ENCODE assay signal across 15 cellular contexts in the genomic region with DNA sequence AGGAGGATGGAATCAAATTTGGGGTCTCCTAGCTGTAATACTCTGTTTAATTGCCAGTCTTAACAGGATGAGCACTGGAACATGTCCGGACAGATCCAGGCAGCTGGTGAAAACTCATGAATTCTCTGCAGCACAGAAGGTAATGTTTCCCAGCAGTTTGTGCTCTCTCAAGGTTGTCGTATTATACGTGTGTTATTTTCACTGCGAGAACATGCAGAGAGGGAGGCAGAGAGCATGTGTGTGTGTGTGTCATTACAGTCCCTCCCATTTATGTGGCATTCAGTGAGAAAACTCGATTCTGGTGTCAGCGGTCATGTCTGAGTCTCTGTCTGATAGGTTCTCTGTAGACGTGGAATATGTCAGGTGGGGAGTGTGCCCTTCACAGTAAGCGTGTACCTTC.
A peak's percentile ranks its signal among the peaks of the same experiment; 100 is the strongest.
DNase-seq lines count a peak whose midpoint lies in the region; ATAC-seq, FAIRE-seq and TF ChIP-seq lines count a peak whose summit lies in the region.
"Had no signal": no experiment of that assay in that cellular context is flagged by ENCODE, and none has a peak within 500 bp of the region (broad histone marks: within the 10 kb centered on the region; RNA-seq: fewer than 3 reads in every experiment).

No MANE protein-coding gene starts in this region.

- no peaks in the 10 kb centered on the region for H3K79me2 ChIP-seq in GM23338 (replicated peaks; ENCODE audit: insufficient read depth)

- H3K27ac Mint-ChIP-seq in GM23338, result peak overlapping the region; percentile 92
- H3K27ac Mint-ChIP-seq: activated B cell treated with CpG ODN at 0.5 μM for 24 hours; CD8-positive, alpha-beta memory T cell; dendritic cell treated with granulocyte-macrophage colony-stimulating factor and Interleukin-4, amounts not matched to agents 40 ng/mL and 50 ng/mL, for 4 days had no signal

- TF ChIP-seq CTCF in GM23338 (conservative IDR thresholded peaks at IDR 0.05; ENCODE audit: low read depth in 2 of 2) (no peak), pancreas (IDR thresholded peaks at IDR 0.05) (no peak), A673 (conservative IDR thresholded peaks at IDR 0.05; ENCODE audit: low read depth, low read length) (no peak)

- H3K4me3 ChIP-seq in GM23338 (no peak overlapping the region), pancreas (no peak overlapping the region), A673 (ENCODE audit: low read depth, low read length, poor library complexity, severe bottlenecking) (no peak overlapping the region)
- H3K4me3 ChIP-seq: prostate gland had no signal

- peaks cover 3% of the 10 kb centered on the region for H3K27me3 Mint-ChIP-seq in GM23338 (ENCODE audit: insufficient read depth, low read depth, poor library complexity)
- H3K27me3 Mint-ChIP-seq: activated B cell treated with CpG ODN at 0.5 μM for 24 hours; dendritic cell treated with granulocyte-macrophage colony-stimulating factor and Interleukin-4, amounts not matched to agents 40 ng/mL and 50 ng/mL, for 4 days had no signal

- no peak overlapping the region for H3K4me2 ChIP-seq in GM23338

- no peak for ATAC-seq in GM23338
- ATAC-seq in pancreas, result no peak
- no peak for ATAC-seq in GM18873 (IDR thresholded peaks at IDR 0.05; ENCODE audit: low FRiP score, unreplicated experiment)

- H3K9me3 ChIP-seq in pancreas (no peaks in the 10 kb centered on the region), A673 (ENCODE audit: low read depth, low read length, poor library complexity, severe bottlenecking) (no peaks in the 10 kb centered on the region)
- H3K9me3 ChIP-seq: prostate gland had no signal

- no peak for FAIRE-seq in pancreas (lab: Jason Lieb, UNC)

- peaks cover 40% of the 10 kb centered on the region for H3K4me1 Mint-ChIP-seq in GM23338
- H3K4me1 Mint-ChIP-seq: activated B cell treated with CpG ODN at 0.5 μM for 24 hours; CD8-positive, alpha-beta memory T cell had no signal

- intact Hi-C loops in pancreas (cut with DNase I) (no loop called here), A673 (cut with micrococcal nuclease; ENCODE audit: unreplicated experiment) (no loop called here)

- no peaks in the 10 kb centered on the region for H3K36me3 ChIP-seq in GM23338 (ENCODE audit: insufficient read depth)
- H3K36me3 ChIP-seq in pancreas, result no peaks in the 10 kb centered on the region
- no peaks in the 10 kb centered on the region for H3K36me3 ChIP-seq in A673 (ENCODE audit: insufficient read depth, low read length, poor library complexity, severe bottlenecking)
- H3K36me3 ChIP-seq: prostate gland had no signal

- CTCF ChIA-PET in A673 (lab: Charles Lee), result no interaction called here

- no peaks in the 10 kb centered on the region for H3K36me3 Mint-ChIP-seq in GM23338 (ENCODE audit: low read depth)
- H3K36me3 Mint-ChIP-seq: CD8-positive, alpha-beta memory T cell had no signal

- no peak overlapping the region for H3K4me3 Mint-ChIP-seq in GM23338
- H3K4me3 Mint-ChIP-seq: activated B cell treated with CpG ODN at 0.5 μM for 24 hours; CD8-positive, alpha-beta memory T cell; dendritic cell treated with granulocyte-macrophage colony-stimulating factor and Interleukin-4, amounts not matched to agents 40 ng/mL and 50 ng/mL, for 4 days had no signal

- H3K27ac ChIP-seq in GM23338 (ENCODE audit: low read depth) (no peak overlapping the region), cingulate gyrus (ENCODE audit: low read depth, low read length) (peak overlapping the region; percentile 34), pancreas (no peak overlapping the region), A673 (ENCODE audit: low read depth, low read length, poor library complexity, severe bottlenecking) (no peak overlapping the region)
- H3K27ac ChIP-seq: prostate gland had no signal

- no TSS peak for BruUV-seq in A673 (replicated peaks; lab: Mats Ljungman, UMichigan)

- H3K9me2 ChIP-seq in GM23338 (ENCODE audit: insufficient read depth), result no peaks in the 10 kb centered on the region

- H3K4me1 ChIP-seq in GM23338 (ENCODE audit: insufficient read depth) (peaks cover 14% of the 10 kb centered on the region), pancreas (no peaks in the 10 kb centered on the region), A673 (ENCODE audit: insufficient read depth, low read length, poor library complexity, severe bottlenecking) (no peaks in the 10 kb centered on the region)
- H3K4me1 ChIP-seq: prostate gland had no signal

- H3K9me3 Mint-ChIP-seq in GM23338, result no peaks in the 10 kb centered on the region
- H3K9me3 Mint-ChIP-seq: activated B cell treated with CpG ODN at 0.5 μM for 24 hours; dendritic cell treated with granulocyte-macrophage colony-stimulating factor and Interleukin-4, amounts not matched to agents 40 ng/mL and 50 ng/mL, for 4 days had no signal

- WGBS in pancreas, 2 donors, result 28 to 33% methylated on average over 8 of the region's 8 CpGs

- H3F3A ChIP-seq in GM23338 (replicated peaks; ENCODE audit: low read depth), result no peaks in the 10 kb centered on the region

- no peaks in the 10 kb centered on the region for H4K20me1 ChIP-seq in GM23338 (replicated peaks; ENCODE audit: insufficient read depth)

- DNase-seq in GM23338 (ENCODE audit: low spot score) (no peak), NCI-H510A (lab: John Stamatoyannopoulos, UW) (peak; percentile 9), myocyte (ENCODE audit: low read depth) (peak; percentile 3), pancreas (no peak), A673 (ENCODE audit: low spot score) (no peak), NCI-H2107 (lab: John Stamatoyannopoulos, UW) (no peak)
- DNase-seq: activated B cell treated with CpG ODN at 0.5 μM for 24 hours; activated gamma-delta T cell; CD8-positive, alpha-beta memory T cell; GDM1; NCI-H1092 treated with DMSO at 0.1 percent for 48 hours had no signal

- POLR2A ChIA-PET in A673 (lab: Charles Lee; ENCODE audit: low non-redundant PET), result no interaction called here

- H3K27me3 ChIP-seq in GM23338 (ENCODE audit: insufficient read depth) (no peaks in the 10 kb centered on the region), pancreas (no peaks in the 10 kb centered on the region), A673 (replicated peaks; ENCODE audit: insufficient read depth, low read depth, low read length, poor library complexity) (no peaks in the 10 kb centered on the region)

- H2AFZ ChIP-seq in GM23338, result peak overlapping the region; percentile 15

TF ChIP-seq in GM23338, 12 proteins besides CTCF, POLR2A, EP300 and RAD21 (continues in another document):
- TF ChIP-seq, protein P1, sequence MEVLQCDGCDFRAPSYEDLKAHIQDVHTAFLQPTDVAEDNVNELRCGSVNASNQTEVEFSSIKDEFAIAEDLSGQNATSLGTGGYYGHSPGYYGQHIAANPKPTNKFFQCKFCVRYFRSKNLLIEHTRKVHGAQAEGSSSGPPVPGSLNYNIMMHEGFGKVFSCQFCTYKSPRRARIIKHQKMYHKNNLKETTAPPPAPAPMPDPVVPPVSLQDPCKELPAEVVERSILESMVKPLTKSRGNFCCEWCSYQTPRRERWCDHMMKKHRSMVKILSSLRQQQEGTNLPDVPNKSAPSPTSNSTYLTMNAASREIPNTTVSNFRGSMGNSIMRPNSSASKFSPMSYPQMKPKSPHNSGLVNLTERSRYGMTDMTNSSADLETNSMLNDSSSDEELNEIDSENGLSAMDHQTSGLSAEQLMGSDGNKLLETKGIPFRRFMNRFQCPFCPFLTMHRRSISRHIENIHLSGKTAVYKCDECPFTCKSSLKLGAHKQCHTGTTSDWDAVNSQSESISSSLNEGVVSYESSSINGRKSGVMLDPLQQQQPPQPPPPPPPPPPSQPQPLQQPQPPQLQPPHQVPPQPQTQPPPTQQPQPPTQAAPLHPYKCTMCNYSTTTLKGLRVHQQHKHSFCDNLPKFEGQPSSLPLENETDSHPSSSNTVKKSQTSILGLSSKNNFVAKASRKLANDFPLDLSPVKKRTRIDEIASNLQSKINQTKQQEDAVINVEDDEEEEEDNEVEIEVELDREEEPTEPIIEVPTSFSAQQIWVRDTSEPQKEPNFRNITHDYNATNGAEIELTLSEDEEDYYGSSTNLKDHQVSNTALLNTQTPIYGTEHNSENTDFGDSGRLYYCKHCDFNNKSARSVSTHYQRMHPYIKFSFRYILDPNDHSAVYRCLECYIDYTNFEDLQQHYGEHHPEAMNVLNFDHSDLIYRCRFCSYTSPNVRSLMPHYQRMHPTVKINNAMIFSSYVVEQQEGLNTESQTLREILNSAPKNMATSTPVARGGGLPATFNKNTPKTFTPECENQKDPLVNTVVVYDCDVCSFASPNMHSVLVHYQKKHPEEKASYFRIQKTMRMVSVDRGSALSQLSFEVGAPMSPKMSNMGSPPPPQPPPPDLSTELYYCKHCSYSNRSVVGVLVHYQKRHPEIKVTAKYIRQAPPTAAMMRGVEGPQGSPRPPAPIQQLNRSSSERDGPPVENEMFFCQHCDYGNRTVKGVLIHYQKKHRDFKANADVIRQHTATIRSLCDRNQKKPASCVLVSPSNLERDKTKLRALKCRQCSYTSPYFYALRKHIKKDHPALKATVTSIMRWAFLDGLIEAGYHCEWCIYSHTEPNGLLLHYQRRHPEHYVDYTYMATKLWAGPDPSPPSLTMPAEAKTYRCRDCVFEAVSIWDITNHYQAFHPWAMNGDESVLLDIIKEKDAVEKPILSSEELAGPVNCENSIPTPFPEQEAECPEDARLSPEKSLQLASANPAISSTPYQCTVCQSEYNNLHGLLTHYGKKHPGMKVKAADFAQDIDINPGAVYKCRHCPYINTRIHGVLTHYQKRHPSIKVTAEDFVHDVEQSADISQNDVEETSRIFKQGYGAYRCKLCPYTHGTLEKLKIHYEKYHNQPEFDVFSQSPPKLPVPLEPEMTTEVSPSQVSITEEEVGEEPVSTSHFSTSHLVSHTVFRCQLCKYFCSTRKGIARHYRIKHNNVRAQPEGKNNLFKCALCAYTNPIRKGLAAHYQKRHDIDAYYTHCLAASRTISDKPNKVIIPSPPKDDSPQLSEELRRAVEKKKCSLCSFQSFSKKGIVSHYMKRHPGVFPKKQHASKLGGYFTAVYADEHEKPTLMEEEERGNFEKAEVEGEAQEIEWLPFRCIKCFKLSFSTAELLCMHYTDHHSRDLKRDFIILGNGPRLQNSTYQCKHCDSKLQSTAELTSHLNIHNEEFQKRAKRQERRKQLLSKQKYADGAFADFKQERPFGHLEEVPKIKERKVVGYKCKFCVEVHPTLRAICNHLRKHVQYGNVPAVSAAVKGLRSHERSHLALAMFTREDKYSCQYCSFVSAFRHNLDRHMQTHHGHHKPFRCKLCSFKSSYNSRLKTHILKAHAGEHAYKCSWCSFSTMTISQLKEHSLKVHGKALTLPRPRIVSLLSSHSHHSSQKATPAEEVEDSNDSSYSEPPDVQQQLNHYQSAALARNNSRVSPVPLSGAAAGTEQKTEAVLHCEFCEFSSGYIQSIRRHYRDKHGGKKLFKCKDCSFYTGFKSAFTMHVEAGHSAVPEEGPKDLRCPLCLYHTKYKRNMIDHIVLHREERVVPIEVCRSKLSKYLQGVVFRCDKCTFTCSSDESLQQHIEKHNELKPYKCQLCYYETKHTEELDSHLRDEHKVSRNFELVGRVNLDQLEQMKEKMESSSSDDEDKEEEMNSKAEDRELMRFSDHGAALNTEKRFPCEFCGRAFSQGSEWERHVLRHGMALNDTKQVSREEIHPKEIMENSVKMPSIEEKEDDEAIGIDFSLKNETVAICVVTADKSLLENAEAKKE (CRISPR knock-in tag; IDR thresholded peaks at IDR 0.05), result no peak
- no peak for TF ChIP-seq STAT1 (IDR thresholded peaks at IDR 0.05; ENCODE audit: unreplicated experiment)
- no peak for TF ChIP-seq ZNF331 (CRISPR knock-in tag; IDR thresholded peaks at IDR 0.05; ENCODE audit: low read depth)

Comparison
In these comparisons a context has a peak if more than half of its experiments do, and no peak if none do; other contexts are left out.
1. DNase-seq: peak in NCI-H510A (single experiment) and myocyte (single experiment); none in GM23338 (single experiment), pancreas (0 of 6), A673 (single experiment) and NCI-H2107 (single experiment).